ENCODE assay signal across 8 cellular contexts in genomic region chr9:98101868-98102273, GRCh38. TPM values are rescaled to one million over a fixed set of nuclear protein-coding genes. Genes with fewer than 3 reads are reported as not detected.
A peak's percentile ranks its signal among the peaks of the same experiment; 100 is the strongest.
DNase-seq lines count a peak whose midpoint lies in the region; ATAC-seq, FAIRE-seq and TF ChIP-seq lines count a peak whose summit lies in the region.

No MANE protein-coding gene starts in this region.

- peaks cover 95% of the 10 kb centered on the region for H3K4me1 Mint-ChIP-seq in activated naive CD4-positive, alpha-beta T cell treated with anti-CD3 and anti-CD28 coated beads, Interleukin-2, amount 10 ng/mL, durations not matched to agents 7 days and 5 days

- peak; percentile 96 for ATAC-seq in HG03196 (IDR thresholded peaks at IDR 0.05; ENCODE audit: unreplicated experiment)

- H3K9me3 Mint-ChIP-seq in activated naive CD4-positive, alpha-beta T cell treated with anti-CD3 and anti-CD28 coated beads, Interleukin-2, amount 10 ng/mL, durations not matched to agents 7 days and 5 days, result no peaks in the 10 kb centered on the region

- peak overlapping the region; percentile 66 for H3K9ac ChIP-seq in BLaER1

- H3K27me3 ChIP-seq in BLaER1 (no peaks in the 10 kb centered on the region), Peyer's patch (no peaks in the 10 kb centered on the region)

- H3K27ac ChIP-seq in BLaER1 (peak overlapping the region; percentile 89), Peyer's patch (peak overlapping the region; percentile 62 to 84 (median 72))

- CTCF ChIA-PET in activated naive CD4-positive, alpha-beta T cell treated with anti-CD3 and anti-CD28 coated beads, Interleukin-2, amount 10 ng/mL, durations not matched to agents 7 days and 5 days (lab: Charles Lee), result interaction anchor here (0.6 to 1.4 kb wide), 4 partner anchors 18 to 179 kb away, joined by 3 to 24 read pairs (median 4); partner anchors contain the start of genes TRIM14 and TRMO

- no peak for TF ChIP-seq CTCF in Peyer's patch (IDR thresholded peaks at IDR 0.05)

- H3K27ac Mint-ChIP-seq in activated naive CD4-positive, alpha-beta T cell treated with anti-CD3 and anti-CD28 coated beads, Interleukin-2, amount 10 ng/mL, durations not matched to agents 7 days and 5 days, result peak overlapping the region; percentile 98

- peak overlapping the region; percentile 61 for H3K4me3 Mint-ChIP-seq in activated naive CD4-positive, alpha-beta T cell treated with anti-CD3 and anti-CD28 coated beads, Interleukin-2, amount 10 ng/mL, durations not matched to agents 7 days and 5 days

- peaks cover 60% of the 10 kb centered on the region for H3K36me3 Mint-ChIP-seq in activated naive CD4-positive, alpha-beta T cell treated with anti-CD3 and anti-CD28 coated beads, Interleukin-2, amount 10 ng/mL, durations not matched to agents 7 days and 5 days

- peaks cover 85% of the 10 kb centered on the region for H3K4me1 ChIP-seq in BLaER1
- H3K4me1 ChIP-seq in Peyer's patch, result peaks cover 3 to 64% (median 17%) of the 10 kb centered on the region in 4 donors

- TF ChIP-seq POLR2A in Peyer's patch (IDR thresholded peaks at IDR 0.05), result peak; percentile 45 to 53

- H3K4me3 ChIP-seq in BLaER1, result peak overlapping the region; percentile 46; the same call in 1 of the 2 replicates
- H3K4me3 ChIP-seq in Peyer's patch, result no peak overlapping the region

- DNase-seq in GM19239 (ENCODE audit: insufficient read length, low spot score) (peak; percentile 75), Peyer's patch (peak; percentile 44 to 95 (median 89)), frontal cortex (ENCODE audit: low spot score in 2 of 2) (no peak), SHP77 treated with DMSO at 0.1 percent for 48 hours (lab: John Stamatoyannopoulos, UW) (no peak)
- DNase-seq in activated naive CD4-positive, alpha-beta T cell treated with anti-CD3 and anti-CD28 coated beads, Interleukin-2, amount 10 ng/mL, durations not matched to agents 7 days and 5 days, result peak; percentile 91
- DNase-seq in stimulated activated CD4-positive, alpha-beta T cell treated with anti-CD3 and anti-CD28 coated beads, Interleukin-4, amount 100 ng/mL, for 1 hour, result peak; percentile 67

- peaks cover 40% of the 10 kb centered on the region for H3K36me3 ChIP-seq in BLaER1
- peaks cover 0 to 31% (median 0%) of the 10 kb centered on the region in 3 donors for H3K36me3 ChIP-seq in Peyer's patch

- H3K9me3 ChIP-seq in BLaER1, result peaks cover 13% of the 10 kb centered on the region
- no peaks in the 10 kb centered on the region for H3K9me3 ChIP-seq in Peyer's patch

- H3K27me3 Mint-ChIP-seq in activated naive CD4-positive, alpha-beta T cell treated with anti-CD3 and anti-CD28 coated beads, Interleukin-2, amount 10 ng/mL, durations not matched to agents 7 days and 5 days, result no peaks in the 10 kb centered on the region

- peak overlapping the region; percentile 89 for H3K4me2 ChIP-seq in BLaER1

- FAIRE-seq in GM19239 (lab: Jason Lieb, UNC), result peak; percentile 99
- no peak for FAIRE-seq in frontal cortex (lab: Jason Lieb, UNC)

- no peaks in the 10 kb centered on the region for H4K20me1 ChIP-seq in BLaER1

RNA-seq across cellular contexts. Expression of gene TRIM14, which starts 17.2 kb away (rescaled TPM):
- total RNA-seq in Peyer's patch (100 to 1,000 TPM in 1 of 4 donors, 10 to 100 TPM in 3; 61.1 to 101 (median 72.0) TPM), frontal cortex (0.82 TPM)

RNA-seq across cellular contexts. Expression of gene NANS, which starts 45.3 kb away (rescaled TPM):
- total RNA-seq in Peyer's patch, result 10 to 100 TPM; 46.4 to 90.8 (median 76.7) TPM
- 22.8 TPM for total RNA-seq in frontal cortex

Comparison
In these comparisons a context has a peak if more than half of its experiments do, and no peak if none do; other contexts are left out.
1. DNase-seq: peak in GM19239 (single experiment), Peyer's patch (3 of 3), activated naive CD4-positive, alpha-beta T cell treated with anti-CD3 and anti-CD28 coated beads, Interleukin-2, amount 10 ng/mL, durations not matched to agents 7 days and 5 days (single experiment) and stimulated activated CD4-positive, alpha-beta T cell treated with anti-CD3 and anti-CD28 coated beads, Interleukin-4, amount 100 ng/mL, for 1 hour (single experiment); none in frontal cortex (0 of 2) and SHP77 treated with DMSO at 0.1 percent for 48 hours (single experiment).
2. RNA of gene TRIM14, which starts 17.2 kb away (total RNA-seq): 61.1 to 101 TPM in Peyer's patch; 0.82 TPM in frontal cortex (single experiment); every median in the first group is over 10 times any median in the second.